28 cellular contexts compared by ENCODE assay signal in the genomic region with DNA sequence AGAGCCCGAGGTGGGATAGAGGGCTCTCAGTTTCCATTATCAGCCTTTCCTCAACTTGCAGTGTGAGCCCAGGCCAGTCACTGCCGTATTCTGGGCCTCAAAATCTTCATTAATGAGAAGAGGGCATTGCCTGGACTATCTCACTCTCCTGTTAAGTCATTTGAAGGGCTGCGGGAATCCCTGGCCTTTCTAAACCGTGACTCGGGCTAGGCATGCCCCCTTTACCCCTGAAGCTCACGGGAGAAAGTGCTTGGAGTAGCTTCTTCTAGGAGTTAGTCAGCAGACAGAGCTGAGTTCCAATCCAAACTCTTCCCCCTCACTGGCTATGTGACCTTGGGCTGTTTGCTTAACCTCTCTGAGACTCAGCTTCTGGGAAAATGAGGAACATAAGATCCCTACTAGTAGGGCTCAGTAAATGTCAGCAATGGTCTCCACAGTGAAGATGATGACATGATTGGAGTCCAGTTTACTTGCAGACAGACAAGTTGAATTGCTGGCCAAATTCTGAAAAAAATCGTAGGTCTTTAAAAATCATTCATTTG. TPM values are rescaled to one million over a fixed set of nuclear protein-coding genes. Genes with fewer than 3 reads are reported as not detected.
A peak's percentile ranks its signal among the peaks of the same experiment; 100 is the strongest.
DNase-seq lines count a peak whose midpoint lies in the region; ATAC-seq, FAIRE-seq and TF ChIP-seq lines count a peak whose summit lies in the region.
"Had no signal": no experiment of that assay in that cellular context is flagged by ENCODE, and none has a peak within 500 bp of the region (broad histone marks: within the 10 kb centered on the region; RNA-seq: fewer than 3 reads in every experiment).

No MANE protein-coding gene starts in this region.

- TF ChIP-seq CTCF in astrocyte of the spinal cord (IDR thresholded peaks at IDR 0.05; ENCODE audit: low read depth, low read length), result no peak
- TF ChIP-seq CTCF in GM10248 (IDR thresholded peaks at IDR 0.05; ENCODE audit: control extremely low read depth, extremely low read depth, low read depth, missing control alignments), result no peak
- no peak for TF ChIP-seq CTCF in kidney (IDR thresholded peaks at IDR 0.05; ENCODE audit: borderline replicate concordance, extremely low read depth, insufficient read depth)

- no peaks in the 10 kb centered on the region for H3K9me3 Mint-ChIP-seq in activated naive CD8-positive, alpha-beta T cell treated with anti-CD3 and anti-CD28 coated beads, Interleukin-2, amount 10 ng/mL, durations not matched to agents 7 days and 5 days
- no peaks in the 10 kb centered on the region for H3K9me3 Mint-ChIP-seq in activated naive CD8-positive, alpha-beta T cell treated with anti-CD3 and anti-CD28 coated beads, Interleukin-2, amount 50 U/mL, for 24 hours
- H3K9me3 Mint-ChIP-seq in memory B cell, result no peaks in the 10 kb centered on the region
- H3K9me3 Mint-ChIP-seq: activated CD4-positive, alpha-beta T cell treated with anti-CD3 and anti-CD28 coated beads, Interleukin-2, amount 10 ng/mL, durations not matched to agents 24 days and 14 days; nephron had no signal

- H3K9ac ChIP-seq in kidney (ENCODE audit: low read length in 2 of 2), result no peak overlapping the region

- intact Hi-C loops in kidney (cut with DNase I), result loop anchor here (10.0 kb wide), 1 partner anchor 77 kb away; no protein-coding TSS in a partner anchor

- H3K27me3 Mint-ChIP-seq in activated naive CD8-positive, alpha-beta T cell treated with anti-CD3 and anti-CD28 coated beads, Interleukin-2, amount 10 ng/mL, durations not matched to agents 7 days and 5 days, result peaks cover 18% of the 10 kb centered on the region
- H3K27me3 Mint-ChIP-seq in activated naive CD8-positive, alpha-beta T cell treated with anti-CD3 and anti-CD28 coated beads, Interleukin-2, amount 50 U/mL, for 24 hours, result peaks cover 1% of the 10 kb centered on the region
- no peaks in the 10 kb centered on the region for H3K27me3 Mint-ChIP-seq in memory B cell

- H3K4me1 ChIP-seq in kidney (ENCODE audit: control insufficient read depth in 1 of 2, insufficient read depth in 1 of 2, low read depth in 1 of 2, low read length in 2 of 2), result peaks cover 0 to 10% of the 10 kb centered on the region in 2 donors

- no peak overlapping the region for H3K27ac ChIP-seq in kidney (ENCODE audit: low read depth in 2 of 2, low read length in 2 of 2)
- H3K27ac ChIP-seq: dorsolateral prefrontal cortex, gastrocnemius medialis, WERI-Rb-1 had no signal

- POLR2A ChIA-PET in activated naive CD8-positive, alpha-beta T cell treated with anti-CD3 and anti-CD28 coated beads, Interleukin-2, amount 10 ng/mL, durations not matched to agents 7 days and 5 days (lab: Charles Lee), result interaction anchor here (2.4 kb wide), 1 partner anchor 10 kb away, joined by 9 read pairs; a partner anchor contains a TSS
- POLR2A ChIA-PET in GM10248 (lab: Yijun Ruan, JAX), result no interaction called here

- no peak for DNase-seq in activated naive CD8-positive, alpha-beta T cell treated with anti-CD3 and anti-CD28 coated beads, Interleukin-2, amount 10 ng/mL, durations not matched to agents 7 days and 5 days
- no peak for DNase-seq in activated naive CD8-positive, alpha-beta T cell treated with anti-CD3 and anti-CD28 coated beads, Interleukin-2, amount 50 U/mL, for 24 hours
- peak; percentile 13 for DNase-seq in astrocyte of the spinal cord (ENCODE audit: low read depth, low spot score)
- no peak for DNase-seq in memory B cell (ENCODE audit: low spot score in 2 of 2)
- DNase-seq in GM10248 (ENCODE audit: extremely low spot score), result no peak
- DNase-seq in OCI-M1 (lab: John Stamatoyannopoulos, UW), result no peak
- DNase-seq in kidney, result no peak
- DNase-seq: activated CD4-positive, alpha-beta T cell treated with anti-CD3 and anti-CD28 coated beads, Interleukin-2, amount 10 ng/mL, durations not matched to agents 24 days and 14 days; activated effector memory CD4-positive, alpha-beta T cell treated with anti-CD3 and anti-CD28 coated beads, Interleukin-2, amount 50 U/mL, for 16 hours; activated T-cell treated with anti-CD3 and anti-CD28 coated beads, Interleukin-2, amount 50 U/mL, for 1 hour; AML-193; caudate nucleus; gastrocnemius medialis; Kasumi-1; mucosa of descending colon; NCI-H1694 treated with DMSO at 0.1 percent for 48 hours; NCI-H82; stimulated activated naive CD8-positive, alpha-beta T cell treated with anti-CD3 and anti-CD28 coated beads, Interleukin-15, Interleukin-2, amounts not matched to agents 100 U/mL and 50 U/mL, for 24 hours; WERI-Rb-1 had no signal

- H3K4me3 Mint-ChIP-seq in activated naive CD8-positive, alpha-beta T cell treated with anti-CD3 and anti-CD28 coated beads, Interleukin-2, amount 10 ng/mL, durations not matched to agents 7 days and 5 days, result no peak overlapping the region
- no peak overlapping the region for H3K4me3 Mint-ChIP-seq in activated naive CD8-positive, alpha-beta T cell treated with anti-CD3 and anti-CD28 coated beads, Interleukin-2, amount 50 U/mL, for 24 hours
- no peak overlapping the region for H3K4me3 Mint-ChIP-seq in memory B cell
- H3K4me3 Mint-ChIP-seq: nephron had no signal

- H3K9me3 ChIP-seq in kidney (ENCODE audit: control insufficient read depth in 1 of 2, low read length in 2 of 2), result no peaks in the 10 kb centered on the region
- H3K9me3 ChIP-seq: gastrocnemius medialis, mucosa of descending colon had no signal

- H3K36me3 ChIP-seq in kidney (ENCODE audit: control insufficient read depth in 1 of 2, insufficient read depth in 2 of 2, low read length in 2 of 2), result no peaks in the 10 kb centered on the region
- H3K36me3 ChIP-seq: gastrocnemius medialis, WERI-Rb-1 had no signal

- in situ Hi-C loops in astrocyte of the spinal cord (cut with HindIII; ENCODE audit: low sequenced_read_pairs), result no loop called here

- FAIRE-seq in kidney (lab: Jason Lieb, UNC), result no peak
- FAIRE-seq: GM12891, H1 had no signal

- peak overlapping the region; percentile 35 for H3K27ac Mint-ChIP-seq in activated naive CD8-positive, alpha-beta T cell treated with anti-CD3 and anti-CD28 coated beads, Interleukin-2, amount 10 ng/mL, durations not matched to agents 7 days and 5 days
- no peak overlapping the region for H3K27ac Mint-ChIP-seq in activated naive CD8-positive, alpha-beta T cell treated with anti-CD3 and anti-CD28 coated beads, Interleukin-2, amount 50 U/mL, for 24 hours
- H3K27ac Mint-ChIP-seq in memory B cell, result peak overlapping the region; percentile 82
- H3K27ac Mint-ChIP-seq: activated CD4-positive, alpha-beta T cell treated with anti-CD3 and anti-CD28 coated beads, Interleukin-2, amount 10 ng/mL, durations not matched to agents 24 days and 14 days; nephron had no signal

- H3K36me3 Mint-ChIP-seq in activated naive CD8-positive, alpha-beta T cell treated with anti-CD3 and anti-CD28 coated beads, Interleukin-2, amount 10 ng/mL, durations not matched to agents 7 days and 5 days, result no peaks in the 10 kb centered on the region
- H3K36me3 Mint-ChIP-seq in activated naive CD8-positive, alpha-beta T cell treated with anti-CD3 and anti-CD28 coated beads, Interleukin-2, amount 50 U/mL, for 24 hours (ENCODE audit: low read depth), result no peaks in the 10 kb centered on the region
- H3K36me3 Mint-ChIP-seq in memory B cell, result no peaks in the 10 kb centered on the region

- CTCF ChIA-PET in GM10248 (lab: Yijun Ruan, JAX), result interaction anchor here (1.1 to 7.4 kb wide), 4 partner anchors 10 to 396 kb away, joined by 4 to 69 read pairs (median 5); a partner anchor contains a TSS

- H3K4me3 ChIP-seq in astrocyte of the spinal cord (ENCODE audit: low read depth, low read length), result no peak overlapping the region
- no peak overlapping the region for H3K4me3 ChIP-seq in kidney (ENCODE audit: low read length in 2 of 2)
- H3K4me3 ChIP-seq: dorsolateral prefrontal cortex, gastrocnemius medialis, lung, mucosa of descending colon, smooth muscle cell had no signal

- H3K4me1 Mint-ChIP-seq in activated naive CD8-positive, alpha-beta T cell treated with anti-CD3 and anti-CD28 coated beads, Interleukin-2, amount 10 ng/mL, durations not matched to agents 7 days and 5 days, result peaks cover 36% of the 10 kb centered on the region
- peaks cover 33% of the 10 kb centered on the region for H3K4me1 Mint-ChIP-seq in activated naive CD8-positive, alpha-beta T cell treated with anti-CD3 and anti-CD28 coated beads, Interleukin-2, amount 50 U/mL, for 24 hours
- H3K4me1 Mint-ChIP-seq in memory B cell, result peaks cover 38% of the 10 kb centered on the region

- ATAC-seq in activated naive CD8-positive, alpha-beta T cell treated with anti-CD3 and anti-CD28 coated beads, Interleukin-2, amount 10 ng/mL, durations not matched to agents 7 days and 5 days (ENCODE audit: low read depth), result no peak
- ATAC-seq in activated naive CD8-positive, alpha-beta T cell treated with anti-CD3 and anti-CD28 coated beads, Interleukin-2, amount 50 U/mL, for 24 hours, result no peak
- ATAC-seq in memory B cell (ENCODE audit: low read depth), result no peak
- no peak for ATAC-seq in HG03025 (IDR thresholded peaks at IDR 0.05; ENCODE audit: low FRiP score, unreplicated experiment)
- ATAC-seq: gastrocnemius medialis; stimulated activated naive CD8-positive, alpha-beta T cell treated with anti-CD3 and anti-CD28 coated beads, Interleukin-15, Interleukin-2, amounts not matched to agents 100 U/mL and 50 U/mL, for 24 hours had no signal

RNA-seq across cellular contexts. Expression of a gene that starts 5.7 kb away (rescaled TPM):
- total RNA-seq in activated naive CD8-positive, alpha-beta T cell treated with anti-CD3 and anti-CD28 coated beads, Interleukin-2, amount 10 ng/mL, durations not matched to agents 7 days and 5 days, result 1 to 10 TPM; 1.6 to 2.1 TPM
- 32.1 TPM for total RNA-seq in kidney
- 67.5 TPM for polyA plus RNA-seq in kidney (ENCODE audit: insufficient read depth, low read depth, low replicate concordance)

RNA-seq across cellular contexts. Expression of a gene that starts 10.1 kb away (rescaled TPM):
- total RNA-seq in activated naive CD8-positive, alpha-beta T cell treated with anti-CD3 and anti-CD28 coated beads, Interleukin-2, amount 10 ng/mL, durations not matched to agents 7 days and 5 days, result 10 to 100 TPM; 26.8 to 27.4 TPM
- 36.7 TPM for total RNA-seq in kidney
- polyA plus RNA-seq in kidney (ENCODE audit: insufficient read depth, low read depth, low replicate concordance), result 7.1 TPM

RNA-seq across cellular contexts. Expression of a gene that starts 18.8 kb away (rescaled TPM):
- not detected for total RNA-seq in activated naive CD8-positive, alpha-beta T cell treated with anti-CD3 and anti-CD28 coated beads, Interleukin-2, amount 10 ng/mL, durations not matched to agents 7 days and 5 days
- total RNA-seq in kidney, result 51.1 TPM
- 27.6 TPM for polyA plus RNA-seq in kidney (ENCODE audit: insufficient read depth, low read depth, low replicate concordance)
- total RNA-seq: activated CD4-positive, alpha-beta T cell treated with anti-CD3 and anti-CD28 coated beads, Interleukin-2, amount 10 ng/mL, durations not matched to agents 24 days and 14 days; NCI-H460 had no signal

RNA-seq across cellular contexts. Expression of a gene that starts 42.8 kb away (rescaled TPM):
- total RNA-seq in activated naive CD8-positive, alpha-beta T cell treated with anti-CD3 and anti-CD28 coated beads, Interleukin-2, amount 10 ng/mL, durations not matched to agents 7 days and 5 days, result 1 to 10 TPM; 1.2 to 1.8 TPM
- 7.3 TPM for total RNA-seq in kidney
- polyA plus RNA-seq in kidney (ENCODE audit: insufficient read depth, low read depth, low replicate concordance), result 0.99 TPM
- total RNA-seq: renal cortical epithelial cell had no signal

Comparison
In these comparisons a context has a peak if more than half of its experiments do, and no peak if none do; other contexts are left out.
1. RNA of a gene that starts 5.7 kb away (total RNA-seq): 32.1 TPM in kidney (single experiment); 1.6 to 2.1 TPM in activated naive CD8-positive, alpha-beta T cell treated with anti-CD3 and anti-CD28 coated beads, Interleukin-2, amount 10 ng/mL, durations not matched to agents 7 days and 5 days; every median in the first group is over 10 times any median in the second.
2. RNA of a gene that starts 18.8 kb away (total RNA-seq): 51.1 TPM in kidney (single experiment); not detected in activated naive CD8-positive, alpha-beta T cell treated with anti-CD3 and anti-CD28 coated beads, Interleukin-2, amount 10 ng/mL, durations not matched to agents 7 days and 5 days; every median in the first group is over 10 times any median in the second.